ENCODE assay signal across 1 cellular context in genomic region chr1:206853696-206854095, GRCh38. TPM values are rescaled to one million over a fixed set of nuclear protein-coding genes. Genes with fewer than 3 reads are reported as not detected.
"Had no signal": no experiment of that assay in that cellular context is flagged by ENCODE, and none has a peak within 500 bp of the region (broad histone marks: within the 10 kb centered on the region; RNA-seq: fewer than 3 reads in every experiment).

No MANE protein-coding gene starts in this region.

RNA-seq across cellular contexts. Expression of gene IL20, which starts 11.7 kb away (rescaled TPM):
- total RNA-seq: G401 had no signal

RNA-seq across cellular contexts. Expression of gene IL24, which starts 43.5 kb away (rescaled TPM):
- total RNA-seq: G401 had no signal
